Comparison of ENCODE assay signal across 27 cellular contexts in genomic region chr7:7843972-7844371, GRCh38.
"Had no signal": no experiment of that assay in that cellular context is flagged by ENCODE, and none has a peak within 500 bp of the region (broad histone marks: within the 10 kb centered on the region; RNA-seq: fewer than 3 reads in every experiment).

No MANE protein-coding gene starts in this region.

- DNase-seq: activated CD4-positive, alpha-beta T cell treated with anti-CD3 and anti-CD28 coated beads for 48 hours; activated CD4-positive, alpha-beta T cell treated with anti-CD3 and anti-CD28 coated beads, Interleukin-2, amount 50 U/mL, for 4 hours; activated CD8-positive, alpha-beta memory T cell treated with anti-CD3 and anti-CD28 coated beads, Interleukin-2, amount 50 U/mL, for 48 hours; activated CD8-positive, alpha-beta T cell treated with anti-CD3 and anti-CD28 coated beads, Interleukin-2, amount 10 ng/mL, durations not matched to agents 7 days and 5 days; activated naive CD4-positive, alpha-beta T cell treated with anti-CD3 and anti-CD28 coated beads, Interleukin-2, amount 50 U/mL, for 16 hours; activated naive CD8-positive, alpha-beta T cell treated with anti-CD3 and anti-CD28 coated beads, Interleukin-2, amount 10 ng/mL, durations not matched to agents 7 days and 5 days; activated T-cell treated with anti-CD3 and anti-CD28 coated beads, Interleukin-2, amount 50 U/mL, for 1 hour; amniotic stem cell; body of pancreas; central memory CD4-positive, alpha-beta T cell; Karpas-422; MM.1S; NCI-H1105; NCI-H1436; NCI-H1694 treated with DMSO at 0.1 percent for 48 hours; NCI-H2029 treated with DMSO at 0.1 percent for 48 hours; NCI-H510A treated with DMSO at 0.1 percent for 48 hours; NCI-H69; NK-92 treated with Interleukin-12 subunit alpha and Interleukin-12 subunit beta, amount 100 ng/mL, for 24 hours; Peyer's patch; Right ventricle myocardium superior; SJCRH30; SK-N-SH; T-helper 1 cell had no signal

- H3K4me2 ChIP-seq: SK-N-SH had no signal

- H3K9me2 ChIP-seq: SK-N-SH had no signal

- ATAC-seq: activated CD4-positive, CD25-positive, alpha-beta regulatory T cell treated with anti-CD3 and anti-CD28 coated beads, Interleukin-2, amount 50 U/mL, for 24 hours; activated CD8-positive, alpha-beta T cell treated with anti-CD3 and anti-CD28 coated beads, Interleukin-2, amount 10 ng/mL, durations not matched to agents 7 days and 5 days; body of pancreas had no signal

- H3K9me3 ChIP-seq: ascending aorta, body of pancreas, Peyer's patch, SJCRH30, SK-N-SH had no signal

- H3K27me3 ChIP-seq: ascending aorta, body of pancreas, Peyer's patch, SJCRH30 had no signal

- H3K9ac ChIP-seq: SK-N-SH had no signal

- H3K27ac ChIP-seq: ascending aorta, body of pancreas, Peyer's patch, RWPE1, SJCRH30 had no signal

- H3K4me1 ChIP-seq: ascending aorta, body of pancreas, Peyer's patch, SJCRH30 had no signal

- H3K36me3 ChIP-seq: ascending aorta, Peyer's patch, SJCRH30 had no signal

- H3K4me3 ChIP-seq: ascending aorta, body of pancreas, Peyer's patch, SJCRH30 had no signal
